Comparison of ENCODE assay signal across 1 cellular context in the genomic region with DNA sequence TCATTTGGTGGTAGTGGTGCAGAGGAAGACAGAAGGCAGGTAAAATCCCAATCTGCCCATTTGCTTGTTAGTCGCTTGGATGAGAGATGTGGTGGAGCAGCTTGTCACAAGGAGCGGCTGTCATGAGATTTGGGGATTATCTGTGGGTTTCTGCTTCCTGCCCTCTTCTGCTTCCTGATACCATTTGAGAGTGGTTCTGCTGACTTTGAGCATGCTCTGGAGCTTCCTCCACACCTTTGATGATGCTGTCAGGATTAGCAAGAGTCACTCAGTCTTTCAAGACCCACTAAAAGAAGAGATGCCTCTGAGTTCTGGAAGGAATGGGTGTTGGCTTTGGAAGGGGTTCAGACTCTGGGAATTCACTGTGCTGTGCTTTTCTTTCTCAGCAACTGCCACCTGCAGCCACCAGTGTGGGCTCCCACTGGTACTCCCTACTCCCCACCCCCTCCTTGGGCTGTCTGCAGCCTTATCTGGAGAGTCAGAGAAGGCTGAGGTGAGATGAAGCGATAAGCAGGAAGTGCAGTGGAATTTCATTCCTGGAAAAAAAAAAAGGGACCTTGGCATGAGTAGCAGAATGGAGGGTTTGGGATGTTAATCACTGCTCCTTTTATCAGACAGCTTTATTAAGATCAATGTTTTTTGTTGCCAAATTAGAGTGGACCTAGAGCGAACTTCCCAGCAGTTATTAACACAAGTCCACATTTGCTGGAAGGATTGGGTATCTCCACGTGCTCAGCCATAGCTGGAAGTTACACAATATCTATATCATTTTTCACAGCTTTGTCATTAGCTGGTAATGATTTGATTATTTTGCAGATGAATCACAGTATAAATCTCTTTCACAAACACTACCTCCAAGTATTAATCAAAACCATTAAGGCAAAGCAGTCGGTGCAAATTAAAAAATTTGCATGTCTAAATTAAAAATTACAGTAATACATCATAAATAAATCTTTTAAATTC.
TF ChIP-seq lines count a peak whose summit lies in the region.

No MANE protein-coding gene starts in this region.

TF ChIP-seq in GM23338, 12 proteins besides CTCF, POLR2A, EP300 and RAD21 (continued from another document):
- TF ChIP-seq, protein P1, sequence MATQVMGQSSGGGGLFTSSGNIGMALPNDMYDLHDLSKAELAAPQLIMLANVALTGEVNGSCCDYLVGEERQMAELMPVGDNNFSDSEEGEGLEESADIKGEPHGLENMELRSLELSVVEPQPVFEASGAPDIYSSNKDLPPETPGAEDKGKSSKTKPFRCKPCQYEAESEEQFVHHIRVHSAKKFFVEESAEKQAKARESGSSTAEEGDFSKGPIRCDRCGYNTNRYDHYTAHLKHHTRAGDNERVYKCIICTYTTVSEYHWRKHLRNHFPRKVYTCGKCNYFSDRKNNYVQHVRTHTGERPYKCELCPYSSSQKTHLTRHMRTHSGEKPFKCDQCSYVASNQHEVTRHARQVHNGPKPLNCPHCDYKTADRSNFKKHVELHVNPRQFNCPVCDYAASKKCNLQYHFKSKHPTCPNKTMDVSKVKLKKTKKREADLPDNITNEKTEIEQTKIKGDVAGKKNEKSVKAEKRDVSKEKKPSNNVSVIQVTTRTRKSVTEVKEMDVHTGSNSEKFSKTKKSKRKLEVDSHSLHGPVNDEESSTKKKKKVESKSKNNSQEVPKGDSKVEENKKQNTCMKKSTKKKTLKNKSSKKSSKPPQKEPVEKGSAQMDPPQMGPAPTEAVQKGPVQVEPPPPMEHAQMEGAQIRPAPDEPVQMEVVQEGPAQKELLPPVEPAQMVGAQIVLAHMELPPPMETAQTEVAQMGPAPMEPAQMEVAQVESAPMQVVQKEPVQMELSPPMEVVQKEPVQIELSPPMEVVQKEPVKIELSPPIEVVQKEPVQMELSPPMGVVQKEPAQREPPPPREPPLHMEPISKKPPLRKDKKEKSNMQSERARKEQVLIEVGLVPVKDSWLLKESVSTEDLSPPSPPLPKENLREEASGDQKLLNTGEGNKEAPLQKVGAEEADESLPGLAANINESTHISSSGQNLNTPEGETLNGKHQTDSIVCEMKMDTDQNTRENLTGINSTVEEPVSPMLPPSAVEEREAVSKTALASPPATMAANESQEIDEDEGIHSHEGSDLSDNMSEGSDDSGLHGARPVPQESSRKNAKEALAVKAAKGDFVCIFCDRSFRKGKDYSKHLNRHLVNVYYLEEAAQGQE (IDR thresholded peaks at IDR 0.05; ENCODE audit: unreplicated experiment) = no peak
- TF ChIP-seq, protein P2, sequence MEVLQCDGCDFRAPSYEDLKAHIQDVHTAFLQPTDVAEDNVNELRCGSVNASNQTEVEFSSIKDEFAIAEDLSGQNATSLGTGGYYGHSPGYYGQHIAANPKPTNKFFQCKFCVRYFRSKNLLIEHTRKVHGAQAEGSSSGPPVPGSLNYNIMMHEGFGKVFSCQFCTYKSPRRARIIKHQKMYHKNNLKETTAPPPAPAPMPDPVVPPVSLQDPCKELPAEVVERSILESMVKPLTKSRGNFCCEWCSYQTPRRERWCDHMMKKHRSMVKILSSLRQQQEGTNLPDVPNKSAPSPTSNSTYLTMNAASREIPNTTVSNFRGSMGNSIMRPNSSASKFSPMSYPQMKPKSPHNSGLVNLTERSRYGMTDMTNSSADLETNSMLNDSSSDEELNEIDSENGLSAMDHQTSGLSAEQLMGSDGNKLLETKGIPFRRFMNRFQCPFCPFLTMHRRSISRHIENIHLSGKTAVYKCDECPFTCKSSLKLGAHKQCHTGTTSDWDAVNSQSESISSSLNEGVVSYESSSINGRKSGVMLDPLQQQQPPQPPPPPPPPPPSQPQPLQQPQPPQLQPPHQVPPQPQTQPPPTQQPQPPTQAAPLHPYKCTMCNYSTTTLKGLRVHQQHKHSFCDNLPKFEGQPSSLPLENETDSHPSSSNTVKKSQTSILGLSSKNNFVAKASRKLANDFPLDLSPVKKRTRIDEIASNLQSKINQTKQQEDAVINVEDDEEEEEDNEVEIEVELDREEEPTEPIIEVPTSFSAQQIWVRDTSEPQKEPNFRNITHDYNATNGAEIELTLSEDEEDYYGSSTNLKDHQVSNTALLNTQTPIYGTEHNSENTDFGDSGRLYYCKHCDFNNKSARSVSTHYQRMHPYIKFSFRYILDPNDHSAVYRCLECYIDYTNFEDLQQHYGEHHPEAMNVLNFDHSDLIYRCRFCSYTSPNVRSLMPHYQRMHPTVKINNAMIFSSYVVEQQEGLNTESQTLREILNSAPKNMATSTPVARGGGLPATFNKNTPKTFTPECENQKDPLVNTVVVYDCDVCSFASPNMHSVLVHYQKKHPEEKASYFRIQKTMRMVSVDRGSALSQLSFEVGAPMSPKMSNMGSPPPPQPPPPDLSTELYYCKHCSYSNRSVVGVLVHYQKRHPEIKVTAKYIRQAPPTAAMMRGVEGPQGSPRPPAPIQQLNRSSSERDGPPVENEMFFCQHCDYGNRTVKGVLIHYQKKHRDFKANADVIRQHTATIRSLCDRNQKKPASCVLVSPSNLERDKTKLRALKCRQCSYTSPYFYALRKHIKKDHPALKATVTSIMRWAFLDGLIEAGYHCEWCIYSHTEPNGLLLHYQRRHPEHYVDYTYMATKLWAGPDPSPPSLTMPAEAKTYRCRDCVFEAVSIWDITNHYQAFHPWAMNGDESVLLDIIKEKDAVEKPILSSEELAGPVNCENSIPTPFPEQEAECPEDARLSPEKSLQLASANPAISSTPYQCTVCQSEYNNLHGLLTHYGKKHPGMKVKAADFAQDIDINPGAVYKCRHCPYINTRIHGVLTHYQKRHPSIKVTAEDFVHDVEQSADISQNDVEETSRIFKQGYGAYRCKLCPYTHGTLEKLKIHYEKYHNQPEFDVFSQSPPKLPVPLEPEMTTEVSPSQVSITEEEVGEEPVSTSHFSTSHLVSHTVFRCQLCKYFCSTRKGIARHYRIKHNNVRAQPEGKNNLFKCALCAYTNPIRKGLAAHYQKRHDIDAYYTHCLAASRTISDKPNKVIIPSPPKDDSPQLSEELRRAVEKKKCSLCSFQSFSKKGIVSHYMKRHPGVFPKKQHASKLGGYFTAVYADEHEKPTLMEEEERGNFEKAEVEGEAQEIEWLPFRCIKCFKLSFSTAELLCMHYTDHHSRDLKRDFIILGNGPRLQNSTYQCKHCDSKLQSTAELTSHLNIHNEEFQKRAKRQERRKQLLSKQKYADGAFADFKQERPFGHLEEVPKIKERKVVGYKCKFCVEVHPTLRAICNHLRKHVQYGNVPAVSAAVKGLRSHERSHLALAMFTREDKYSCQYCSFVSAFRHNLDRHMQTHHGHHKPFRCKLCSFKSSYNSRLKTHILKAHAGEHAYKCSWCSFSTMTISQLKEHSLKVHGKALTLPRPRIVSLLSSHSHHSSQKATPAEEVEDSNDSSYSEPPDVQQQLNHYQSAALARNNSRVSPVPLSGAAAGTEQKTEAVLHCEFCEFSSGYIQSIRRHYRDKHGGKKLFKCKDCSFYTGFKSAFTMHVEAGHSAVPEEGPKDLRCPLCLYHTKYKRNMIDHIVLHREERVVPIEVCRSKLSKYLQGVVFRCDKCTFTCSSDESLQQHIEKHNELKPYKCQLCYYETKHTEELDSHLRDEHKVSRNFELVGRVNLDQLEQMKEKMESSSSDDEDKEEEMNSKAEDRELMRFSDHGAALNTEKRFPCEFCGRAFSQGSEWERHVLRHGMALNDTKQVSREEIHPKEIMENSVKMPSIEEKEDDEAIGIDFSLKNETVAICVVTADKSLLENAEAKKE (CRISPR knock-in tag; IDR thresholded peaks at IDR 0.05) = no peak
TF ChIP-seq in GM23338: peak in this region for 0.
